Comparison of ENCODE assay signal across 14 cellular contexts in the genomic region with DNA sequence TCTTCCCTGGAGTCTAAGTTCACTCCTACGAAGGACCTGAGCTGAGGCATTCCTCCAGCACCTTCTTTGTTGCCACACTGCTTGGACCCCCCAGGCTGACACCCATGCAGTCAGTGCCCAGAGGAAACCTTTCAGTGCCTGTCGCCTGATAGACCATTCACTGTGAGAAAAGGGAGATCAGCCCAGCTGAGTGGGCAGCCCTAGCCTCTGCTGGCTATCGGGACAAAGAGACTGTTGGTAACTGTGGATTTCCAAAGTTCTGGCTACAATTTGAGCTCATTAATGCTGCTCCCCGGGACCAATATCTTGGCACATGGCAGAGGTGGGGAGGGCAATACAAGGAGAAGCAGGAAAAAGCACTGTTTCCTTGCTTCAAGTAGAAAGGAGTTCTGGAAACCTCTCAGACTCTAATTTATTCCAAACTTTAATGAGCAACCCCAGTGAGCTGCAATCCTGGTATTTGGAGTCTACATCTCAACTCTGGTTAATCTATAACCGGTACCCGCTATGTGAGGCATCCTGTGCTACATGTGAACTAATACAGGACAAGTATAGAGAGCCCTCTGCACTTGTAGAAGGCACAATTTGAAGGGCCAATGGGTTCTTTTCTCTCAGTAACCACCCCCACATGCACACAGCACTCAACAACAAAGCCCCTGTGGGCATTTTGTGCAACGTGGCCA.
DNase-seq lines count a peak whose midpoint lies in the region; ATAC-seq and TF ChIP-seq lines count a peak whose summit lies in the region.
"Had no signal": no experiment of that assay in that cellular context is flagged by ENCODE, and none has a peak within 500 bp of the region (broad histone marks: within the 10 kb centered on the region; RNA-seq: fewer than 3 reads in every experiment).

No MANE protein-coding gene starts in this region.

- no peaks in the 10 kb centered on the region for H3K4me1 ChIP-seq in CD8-positive, alpha-beta memory T cell (ENCODE audit: insufficient read depth, low read length)
- H3K4me1 ChIP-seq: A549, Caco-2 had no signal

- H3K4me3 ChIP-seq in CD8-positive, alpha-beta memory T cell (ENCODE audit: low read length): no peak overlapping the region
- H3K4me3 ChIP-seq: A549, GM12878 had no signal

- H3K36me3 ChIP-seq in CD8-positive, alpha-beta memory T cell (ENCODE audit: insufficient read depth, low read length): no peaks in the 10 kb centered on the region

- CTCF ChIA-PET in CD8-positive, alpha-beta memory T cell (lab: Charles Lee): no interaction called here

- H3K4me3 Mint-ChIP-seq in nephron: no peak overlapping the region
- no peak overlapping the region for H3K4me3 Mint-ChIP-seq in CD8-positive, alpha-beta memory T cell
- H3K4me3 Mint-ChIP-seq: CD14-positive monocyte; CD8-positive, alpha-beta T cell had no signal

- H3K4me1 Mint-ChIP-seq in nephron: peaks cover 53% of the 10 kb centered on the region
- H3K4me1 Mint-ChIP-seq in CD8-positive, alpha-beta memory T cell: no peaks in the 10 kb centered on the region
- H3K4me1 Mint-ChIP-seq: CD14-positive monocyte had no signal

- no peaks in the 10 kb centered on the region for H3K36me3 Mint-ChIP-seq in nephron (ENCODE audit: low read depth)
- no peaks in the 10 kb centered on the region for H3K36me3 Mint-ChIP-seq in CD8-positive, alpha-beta memory T cell
- H3K36me3 Mint-ChIP-seq: CD14-positive monocyte; CD8-positive, alpha-beta T cell had no signal

- H3K27me3 Mint-ChIP-seq in nephron (ENCODE audit: low read depth): no peaks in the 10 kb centered on the region
- H3K27me3 Mint-ChIP-seq in CD8-positive, alpha-beta memory T cell: peaks cover 0 to 3% of the 10 kb centered on the region in 2 donors

- H3K9me3 ChIP-seq in CD8-positive, alpha-beta memory T cell (ENCODE audit: low read length): no peaks in the 10 kb centered on the region
- H3K9me3 ChIP-seq: A549, Caco-2 had no signal

- H3K27ac Mint-ChIP-seq in nephron: peak overlapping the region; percentile 69 to 74 (median 73)
- no peak overlapping the region for H3K27ac Mint-ChIP-seq in CD8-positive, alpha-beta memory T cell
- H3K27ac Mint-ChIP-seq: CD14-positive monocyte; CD8-positive, alpha-beta T cell had no signal

- peak overlapping the region; percentile 36 for H3K27ac ChIP-seq in caudate nucleus (ENCODE audit: low read depth, low read length)
- H3K27ac ChIP-seq in CD8-positive, alpha-beta memory T cell (ENCODE audit: low read depth, low read length): no peak overlapping the region
- H3K27ac ChIP-seq: A549 had no signal

- no peaks in the 10 kb centered on the region for H3K9me3 Mint-ChIP-seq in nephron
- no peaks in the 10 kb centered on the region for H3K9me3 Mint-ChIP-seq in CD8-positive, alpha-beta memory T cell
- H3K9me3 Mint-ChIP-seq: CD8-positive, alpha-beta T cell had no signal

- no peak for ATAC-seq in HG03520 (IDR thresholded peaks at IDR 0.05; ENCODE audit: unreplicated experiment)
- ATAC-seq: A549; CD8-positive, alpha-beta T cell; GM12878; HCT116 had no signal

- TF ChIP-seq CTCF in nephron (IDR thresholded peaks at IDR 0.05; ENCODE audit: unreplicated experiment in 3 of 3): no peak

- peak in 13 of 61 donors; percentile 11 to 70 (median 33) for DNase-seq in caudate nucleus (lab: John Stamatoyannopoulos, UW)
- peak; percentile 60 for DNase-seq in kidney tubule cell (ENCODE audit: low spot score)
- peak; percentile 47 for DNase-seq in superior temporal gyrus (ENCODE audit: extremely low spot score)
- no peak for DNase-seq in activated CD4-positive, alpha-beta T cell treated with anti-CD3 and anti-CD28 coated beads, Interleukin-2, amount 50 U/mL, for 1 hour
- no peak for DNase-seq in CD8-positive, alpha-beta memory T cell
- DNase-seq: Caco-2; CD8-positive, alpha-beta T cell; DMS79 had no signal

- POLR2A ChIA-PET in CD8-positive, alpha-beta memory T cell (lab: Charles Lee): no interaction called here

- H3K27me3 ChIP-seq in CD8-positive, alpha-beta memory T cell (ENCODE audit: insufficient read depth, low read length, poor library complexity, severe bottlenecking): no peaks in the 10 kb centered on the region

Comparison
In these comparisons a context has a peak if more than half of its experiments do, and no peak if none do; other contexts are left out.
1. DNase-seq: peak in kidney tubule cell (single experiment) and superior temporal gyrus (single experiment); none in activated CD4-positive, alpha-beta T cell treated with anti-CD3 and anti-CD28 coated beads, Interleukin-2, amount 50 U/mL, for 1 hour (single experiment) and CD8-positive, alpha-beta memory T cell (0 of 5).
2. H3K27ac Mint-ChIP-seq: peak in nephron (3 of 3); none in CD8-positive, alpha-beta memory T cell (0 of 8).